In the genomic region with DNA sequence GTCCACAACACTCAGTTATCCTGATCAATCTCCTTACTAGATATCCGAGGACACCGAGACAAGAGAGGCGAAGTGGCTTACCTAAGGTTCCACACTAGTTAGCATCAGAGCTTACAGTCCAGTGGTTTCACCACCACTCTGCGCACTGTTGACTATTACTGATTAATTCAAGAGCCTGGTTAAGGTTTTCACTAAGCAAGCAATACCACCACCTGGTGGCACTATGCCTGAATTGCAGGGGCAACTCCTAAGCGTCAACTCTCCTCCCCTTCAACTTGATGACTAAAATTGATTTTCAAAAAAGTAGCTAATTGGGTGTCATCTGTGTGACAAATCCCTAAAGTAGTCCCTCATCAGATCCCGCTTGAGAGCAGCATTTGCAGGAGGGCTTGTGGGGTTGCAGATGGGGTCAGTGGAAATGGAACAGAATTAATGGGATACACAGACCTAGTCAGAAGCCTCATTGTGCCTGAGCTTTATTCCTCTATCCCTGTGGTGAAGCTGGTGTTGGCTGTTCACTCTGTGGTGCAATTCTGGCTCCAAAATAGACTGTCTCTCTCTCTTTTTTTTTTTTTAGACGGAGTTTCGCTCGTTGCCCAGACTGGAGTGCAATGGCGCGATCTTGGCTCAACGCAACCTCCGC, we compare ENCODE assay signal across 8 cellular contexts. TPM values are rescaled to one million over a fixed set of nuclear protein-coding genes. Genes with fewer than 3 reads are reported as not detected.
DNase-seq lines count a peak whose midpoint lies in the region; ATAC-seq and TF ChIP-seq lines count a peak whose summit lies in the region.

No MANE protein-coding gene starts in this region.

- no peak overlapping the region for H3K9ac ChIP-seq in SK-N-MC (ENCODE audit: insufficient read length)
- H3K9ac ChIP-seq in endodermal cell (ENCODE audit: extremely low read depth, low read length, poor library complexity, severe bottlenecking): no peak overlapping the region

- H3K9me2 ChIP-seq in GM23338 (ENCODE audit: insufficient read depth): no peaks in the 10 kb centered on the region

- H4K20me1 ChIP-seq in GM23338 (replicated peaks; ENCODE audit: insufficient read depth): no peaks in the 10 kb centered on the region

- peaks cover 7% of the 10 kb centered on the region for H3K27me3 Mint-ChIP-seq in GM23338 (ENCODE audit: insufficient read depth, low read depth, poor library complexity)
- H3K27me3 Mint-ChIP-seq in endodermal cell (ENCODE audit: insufficient read depth): peaks cover 3% of the 10 kb centered on the region

- no peaks in the 10 kb centered on the region for H3K79me2 ChIP-seq in GM23338 (replicated peaks; ENCODE audit: insufficient read depth)

- 85 to 93% methylated on average over 11 to 13 of the region's 13 CpGs for WGBS in endodermal cell (ENCODE audit: insufficient coverage in 1 of 2, insufficient read length in 1 of 2), 2 experiments

- H3K36me3 ChIP-seq in BE2C: no peaks in the 10 kb centered on the region
- H3K36me3 ChIP-seq in GM23338 (ENCODE audit: insufficient read depth): no peaks in the 10 kb centered on the region
- no peaks in the 10 kb centered on the region for H3K36me3 ChIP-seq in SK-N-MC (ENCODE audit: insufficient read depth, low read length)
- H3K36me3 ChIP-seq in endodermal cell (ENCODE audit: control insufficient read depth, insufficient read depth, low read length): no peaks in the 10 kb centered on the region

- peak; percentile 21 for ATAC-seq in GM23338

- H3K27ac ChIP-seq in GM23338 (ENCODE audit: low read depth) (no peak overlapping the region), SK-N-MC (no peak overlapping the region), endodermal cell (ENCODE audit: low read depth, low read length) (no peak overlapping the region)

- H3K4me2 ChIP-seq in GM23338: no peak overlapping the region

- DNase-seq in BE2C (peak; percentile 46), GM23338 (ENCODE audit: low spot score) (peak; percentile 87), SK-N-MC (ENCODE audit: low read depth, low spot score) (peak; percentile 60), endodermal cell (peak; percentile 92), SW 1271 (lab: John Stamatoyannopoulos, UW) (no peak), NCI-H510A treated with DMSO at 0.1 percent for 48 hours (lab: John Stamatoyannopoulos, UW) (no peak), NCI-H2029 treated with DMSO at 0.1 percent for 48 hours (lab: John Stamatoyannopoulos, UW) (no peak)
- DNase-seq in stimulated activated CD4-positive, alpha-beta T cell treated with anti-CD3 and anti-CD28 coated beads, Interleukin-12 subunit alpha, Interleukin-12 subunit beta, amount 100 ng/mL, for 4 hours: peak; percentile 44

- H2AFZ ChIP-seq in GM23338: no peak overlapping the region

- no peaks in the 10 kb centered on the region for H3K9me3 ChIP-seq in BE2C
- no peaks in the 10 kb centered on the region for H3K9me3 ChIP-seq in SK-N-MC (ENCODE audit: low read depth, low read length)
- H3K9me3 ChIP-seq in endodermal cell (ENCODE audit: control insufficient read depth, low read length): no peaks in the 10 kb centered on the region

- H3K9me3 Mint-ChIP-seq in GM23338 (peaks cover 4% of the 10 kb centered on the region; the same call in 2 of the 3 replicates), endodermal cell (no peaks in the 10 kb centered on the region)

- H3K27ac Mint-ChIP-seq in GM23338 (no peak overlapping the region), endodermal cell (no peak overlapping the region)

- H3F3A ChIP-seq in GM23338 (replicated peaks; ENCODE audit: low read depth): no peaks in the 10 kb centered on the region

- H3K4me3 ChIP-seq in BE2C (ENCODE audit: low read depth, low read length): no peak overlapping the region
- no peak overlapping the region for H3K4me3 ChIP-seq in GM23338
- H3K4me3 ChIP-seq in SK-N-MC: no peak overlapping the region
- no peak overlapping the region for H3K4me3 ChIP-seq in endodermal cell (ENCODE audit: low read length)

- H3K4me1 ChIP-seq in BE2C (no peaks in the 10 kb centered on the region), GM23338 (ENCODE audit: insufficient read depth) (peaks cover 36% of the 10 kb centered on the region), endodermal cell (ENCODE audit: control insufficient read depth, insufficient read depth, low read length) (no peaks in the 10 kb centered on the region)

- TF ChIP-seq CTCF in BE2C (IDR thresholded peaks at IDR 0.05; ENCODE audit: low read depth, low read length): peak; percentile 78
- peak; percentile 91 to 99 for TF ChIP-seq CTCF in GM23338 (conservative IDR thresholded peaks at IDR 0.05; ENCODE audit: low read depth in 2 of 2)
- TF ChIP-seq CTCF in endodermal cell (conservative IDR thresholded peaks at IDR 0.05): peak; percentile 98

- H3K27me3 ChIP-seq in BE2C (no peaks in the 10 kb centered on the region), GM23338 (ENCODE audit: insufficient read depth) (no peaks in the 10 kb centered on the region), endodermal cell (ENCODE audit: control insufficient read depth, insufficient read depth, low read length, poor library complexity, severe bottlenecking) (no peaks in the 10 kb centered on the region)

- H3K4me1 Mint-ChIP-seq in GM23338: peaks cover 45% of the 10 kb centered on the region
- H3K4me1 Mint-ChIP-seq in endodermal cell: peaks cover 20% of the 10 kb centered on the region

- no peak overlapping the region for H3K4me3 Mint-ChIP-seq in GM23338
- H3K4me3 Mint-ChIP-seq in endodermal cell: no peak overlapping the region

- H3K36me3 Mint-ChIP-seq in GM23338 (ENCODE audit: low read depth) (no peaks in the 10 kb centered on the region), endodermal cell (ENCODE audit: low read depth) (no peaks in the 10 kb centered on the region)

TF ChIP-seq in GM23338, 12 proteins besides CTCF, POLR2A, EP300 and RAD21 (continues in another document):
- TF ChIP-seq NANOG (IDR thresholded peaks at IDR 0.05; ENCODE audit: borderline replicate concordance): no peak
- TF ChIP-seq POLR2AphosphoS5 (IDR thresholded peaks at IDR 0.05; ENCODE audit: low read depth): no peak
- no peak for TF ChIP-seq JUNB (IDR thresholded peaks at IDR 0.05; ENCODE audit: unreplicated experiment)
- TF ChIP-seq ZNF114 (CRISPR knock-in tag; IDR thresholded peaks at IDR 0.05): no peak
- TF ChIP-seq STAT1 (IDR thresholded peaks at IDR 0.05; ENCODE audit: unreplicated experiment): no peak
- no peak for TF ChIP-seq EZH2phosphoT487 (IDR thresholded peaks at IDR 0.05; ENCODE audit: unreplicated experiment)
- TF ChIP-seq, protein P1, sequence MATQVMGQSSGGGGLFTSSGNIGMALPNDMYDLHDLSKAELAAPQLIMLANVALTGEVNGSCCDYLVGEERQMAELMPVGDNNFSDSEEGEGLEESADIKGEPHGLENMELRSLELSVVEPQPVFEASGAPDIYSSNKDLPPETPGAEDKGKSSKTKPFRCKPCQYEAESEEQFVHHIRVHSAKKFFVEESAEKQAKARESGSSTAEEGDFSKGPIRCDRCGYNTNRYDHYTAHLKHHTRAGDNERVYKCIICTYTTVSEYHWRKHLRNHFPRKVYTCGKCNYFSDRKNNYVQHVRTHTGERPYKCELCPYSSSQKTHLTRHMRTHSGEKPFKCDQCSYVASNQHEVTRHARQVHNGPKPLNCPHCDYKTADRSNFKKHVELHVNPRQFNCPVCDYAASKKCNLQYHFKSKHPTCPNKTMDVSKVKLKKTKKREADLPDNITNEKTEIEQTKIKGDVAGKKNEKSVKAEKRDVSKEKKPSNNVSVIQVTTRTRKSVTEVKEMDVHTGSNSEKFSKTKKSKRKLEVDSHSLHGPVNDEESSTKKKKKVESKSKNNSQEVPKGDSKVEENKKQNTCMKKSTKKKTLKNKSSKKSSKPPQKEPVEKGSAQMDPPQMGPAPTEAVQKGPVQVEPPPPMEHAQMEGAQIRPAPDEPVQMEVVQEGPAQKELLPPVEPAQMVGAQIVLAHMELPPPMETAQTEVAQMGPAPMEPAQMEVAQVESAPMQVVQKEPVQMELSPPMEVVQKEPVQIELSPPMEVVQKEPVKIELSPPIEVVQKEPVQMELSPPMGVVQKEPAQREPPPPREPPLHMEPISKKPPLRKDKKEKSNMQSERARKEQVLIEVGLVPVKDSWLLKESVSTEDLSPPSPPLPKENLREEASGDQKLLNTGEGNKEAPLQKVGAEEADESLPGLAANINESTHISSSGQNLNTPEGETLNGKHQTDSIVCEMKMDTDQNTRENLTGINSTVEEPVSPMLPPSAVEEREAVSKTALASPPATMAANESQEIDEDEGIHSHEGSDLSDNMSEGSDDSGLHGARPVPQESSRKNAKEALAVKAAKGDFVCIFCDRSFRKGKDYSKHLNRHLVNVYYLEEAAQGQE (IDR thresholded peaks at IDR 0.05; ENCODE audit: unreplicated experiment): no peak

RNA-seq across cellular contexts. Expression of a gene that starts 9.1 kb away (rescaled TPM):
- not detected for polyA plus RNA-seq in BE2C (2012; ENCODE audit: insufficient read depth, insufficient read length, low read depth)
- total RNA-seq in GM23338 (2014; rRNA removed; shearing (Covaris generic)): 1.7 and 2.5 TPM in 2 replicates
- polyA plus RNA-seq in GM23338 (2016; fragmentation: Nextera tagmentation; extraction: Ambion mirVana): 0.85 and 1.2 TPM in 2 replicates
- under 1 TPM; 0.44 to 0.53 TPM for total RNA-seq in endodermal cell
- polyA plus RNA-seq in endodermal cell (2013, experiment 1 of 2): 0.11 TPM
- polyA plus RNA-seq in endodermal cell (2013, experiment 2 of 2): not detected

RNA-seq across cellular contexts. Expression of a gene that starts 27.7 kb away (rescaled TPM):
- polyA plus RNA-seq in BE2C (2012; ENCODE audit: insufficient read depth, insufficient read length, low read depth): 17.2 TPM
- total RNA-seq in GM23338 (2014; rRNA removed; shearing (Covaris generic)): 13.6 and 14.8 TPM in 2 replicates
- polyA plus RNA-seq in GM23338 (2016; fragmentation: Nextera tagmentation; extraction: Ambion mirVana): 5.9 and 6.5 TPM in 2 replicates
- total RNA-seq in endodermal cell: 1 to 10 TPM; 8.9 to 9.1 TPM
- 8.7 TPM for polyA plus RNA-seq in endodermal cell (2013, experiment 1 of 2)
- 7.0 TPM for polyA plus RNA-seq in endodermal cell (2013, experiment 2 of 2)

Comparison
In these comparisons a context has a peak if more than half of its experiments do, and no peak if none do; other contexts are left out.
1. DNase-seq: peak in BE2C (single experiment), GM23338 (single experiment), SK-N-MC (single experiment), endodermal cell (single experiment) and stimulated activated CD4-positive, alpha-beta T cell treated with anti-CD3 and anti-CD28 coated beads, Interleukin-12 subunit alpha, Interleukin-12 subunit beta, amount 100 ng/mL, for 4 hours (single experiment); none in SW 1271 (0 of 2), NCI-H510A treated with DMSO at 0.1 percent for 48 hours (single experiment) and NCI-H2029 treated with DMSO at 0.1 percent for 48 hours (single experiment).
2. Peak in every context shown above with its lines, with median percentiles within 50 percentile points of each other: CTCF ChIP-seq.